ENCODE assay signal across 1 cellular context in genomic region chr6:139154885-139155547, GRCh38.
TF ChIP-seq lines count a peak whose summit lies in the region.

No MANE protein-coding gene starts in this region.

TF ChIP-seq in IMR-90, 13 proteins besides CTCF, POLR2A, EP300 and RAD21:
- TF ChIP-seq CEBPB (IDR thresholded peaks at IDR 0.05; ENCODE audit: low read depth, low read length) (peak; percentile 77), MAFK (IDR thresholded peaks at IDR 0.05; ENCODE audit: low read depth, low read length) (no peak)
